Comparison of ENCODE assay signal across 23 cellular contexts in the genomic region with DNA sequence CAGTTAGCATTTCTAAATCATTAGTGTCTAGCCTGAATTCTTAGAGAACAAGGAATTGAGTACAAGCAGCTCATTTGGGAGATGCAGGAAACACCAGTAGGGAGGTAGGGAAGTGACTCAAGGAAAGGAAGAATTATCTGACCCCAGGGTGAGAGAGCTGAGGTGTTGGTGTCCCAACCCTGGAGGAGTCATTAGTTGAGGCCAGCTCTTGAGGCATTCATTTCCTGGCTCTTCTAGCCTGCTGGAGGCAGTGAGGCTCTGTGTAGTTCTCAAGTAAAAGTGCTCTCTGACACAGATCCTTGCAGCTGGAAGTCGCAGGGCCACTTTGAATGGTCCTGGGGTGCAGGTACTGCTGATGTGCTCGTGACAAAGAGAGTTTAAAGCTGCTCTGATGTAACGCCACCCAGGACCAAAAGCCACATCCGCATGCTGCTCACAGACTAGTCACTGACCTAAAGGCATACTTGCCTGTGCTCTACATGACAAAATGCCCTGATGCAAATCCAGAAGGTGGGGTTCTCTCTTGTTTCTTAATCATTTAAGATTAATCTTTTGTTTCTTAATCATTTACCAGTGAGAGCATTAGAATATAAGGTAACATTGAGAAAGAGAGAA.
DNase-seq lines count a peak whose midpoint lies in the region; ATAC-seq, FAIRE-seq and TF ChIP-seq lines count a peak whose summit lies in the region.
"Had no signal": no experiment of that assay in that cellular context is flagged by ENCODE, and none has a peak within 500 bp of the region (broad histone marks: within the 10 kb centered on the region; RNA-seq: fewer than 3 reads in every experiment).

No MANE protein-coding gene starts in this region.

- H3K36me3 Mint-ChIP-seq in HFFc6 (ENCODE audit: low read depth), result no peaks in the 10 kb centered on the region
- H3K36me3 Mint-ChIP-seq in type B pancreatic cell, result no peaks in the 10 kb centered on the region
- H3K36me3 Mint-ChIP-seq: T-cell had no signal

- BruUV-seq in GM12878 (replicated peaks; lab: Mats Ljungman, UMichigan), result no TSS peak

- H2AFZ ChIP-seq in GM12878 (ENCODE audit: control insufficient read depth, low read depth, low read length), result no peak overlapping the region

- SMC1A ChIA-PET in GM12878 (lab: Charles Lee; ENCODE audit: uncharacterized antibody, unreplicated experiment), result interaction anchor here (1.3 to 17.3 kb wide), 7 partner anchors 9 to 172 kb away, joined by 3 to 211 read pairs (median 4); no protein-coding TSS in a partner anchor

- no peak overlapping the region for H3K4me3 ChIP-seq in GM12878
- H3K4me3 ChIP-seq: K562 had no signal

- H3K4me1 ChIP-seq in GM12878 (ENCODE audit: control insufficient read depth, insufficient read depth, low read length), result no peaks in the 10 kb centered on the region

- no peaks in the 10 kb centered on the region for H3K9me3 ChIP-seq in GM12878 (replicated peaks; ENCODE audit: control insufficient read depth, insufficient read depth, low read length)

- H3K27ac ChIP-seq in GM12878 (ENCODE audit: control insufficient read depth, insufficient read depth), result no peak overlapping the region

- TF ChIP-seq RAD21 in GM12878 (IDR thresholded peaks at IDR 0.05; ENCODE audit: insufficient read depth, low read depth, low read length), result no peak

- H3K27me3 Mint-ChIP-seq in HFFc6 (ENCODE audit: insufficient read depth) (peaks cover 2% of the 10 kb centered on the region), type B pancreatic cell (peaks cover 4% of the 10 kb centered on the region)
- H3K27me3 Mint-ChIP-seq: CD4-positive, alpha-beta T cell; T-cell had no signal

- peak; percentile 87 for ATAC-seq in GM12878
- no peak for ATAC-seq in HG03442 (IDR thresholded peaks at IDR 0.05; ENCODE audit: unreplicated experiment)
- ATAC-seq: K562, T-cell had no signal

- RAD21 ChIA-PET in GM12878 (lab: Charles Lee; ENCODE audit: unreplicated experiment), result interaction anchor here (0.8 to 2.8 kb wide), 3 partner anchors 9 to 33 kb away, joined by 4 to 12 read pairs (median 4); no protein-coding TSS in a partner anchor

- no peak for TF ChIP-seq CTCF in HFFc6 (IDR thresholded peaks at IDR 0.05)
- TF ChIP-seq CTCF in GM12878 (IDR thresholded peaks at IDR 0.05 in 2 of 3, conservative IDR thresholded peaks at IDR 0.05 in 1 of 3; ENCODE audit: control insufficient read depth in 2 of 3, extremely low read depth in 1 of 3, insufficient read depth in 1 of 3, low read depth in 3 of 3, low read length in 3 of 3), result no peak
- no peak for TF ChIP-seq CTCF in type B pancreatic cell (conservative IDR thresholded peaks at IDR 0.05)

- no peak overlapping the region for H3K4me2 ChIP-seq in GM12878 (ENCODE audit: control insufficient read depth, insufficient read depth)

- peak overlapping the region; percentile 29; the same call in 1 of the 2 replicates for H3K27ac Mint-ChIP-seq in HFFc6
- H3K27ac Mint-ChIP-seq in type B pancreatic cell, result no peak overlapping the region
- H3K27ac Mint-ChIP-seq: B cell; CD4-positive, alpha-beta T cell; T-cell had no signal

- H3K27me3 ChIP-seq in GM12878 (replicated peaks in 1 of 2; ENCODE audit: control insufficient read depth in 2 of 2, insufficient read depth in 2 of 2, low read length in 1 of 2), result no peaks in the 10 kb centered on the region

- no peak overlapping the region for H3K9ac ChIP-seq in GM12878 (ENCODE audit: control insufficient read depth, insufficient read depth, low read length)

- CTCF ChIA-PET in GM12878 (lab: Yijun Ruan, JAX), result interaction anchor here (2.7 kb wide), 1 partner anchor 9 kb away, joined by 9 read pairs; no protein-coding TSS in a partner anchor

- peak; percentile 88 for DNase-seq in ELR (ENCODE audit: low read depth)
- DNase-seq in HFFc6, result no peak
- DNase-seq in GM12878 (ENCODE audit: low read depth, low spot score), result no peak
- DNase-seq in kidney tubule cell (ENCODE audit: low spot score), result peak; percentile 51
- no peak for DNase-seq in type B pancreatic cell (ENCODE audit: extremely low spot score, unreplicated experiment)
- DNase-seq in NCI-H748 treated with DMSO at 0.1 percent for 48 hours (lab: John Stamatoyannopoulos, UW), result no peak
- DNase-seq: ACHN; CD4-positive, alpha-beta T cell; DND-41; H7; NCI-H146; NCI-H2081 treated with DMSO at 0.1 percent for 48 hours; NCI-H2227 treated with DMSO at 0.1 percent for 48 hours; NCI-H524 treated with DMSO at 0.1 percent for 48 hours; NK-92 treated with Interleukin-12 subunit alpha and Interleukin-12 subunit beta, amount 100 ng/mL, for 24 hours; OCI-M1; T-cell had no signal

- WGBS in GM12878 (ENCODE audit: insufficient coverage, insufficient replicate concordance, low lambda C conversion rate, missing lambda C conversion rate), result 24% methylated on average over 4 of the region's 4 CpGs

- intact Hi-C loops in GM12878 (cut with micrococcal nuclease; ENCODE audit: unreplicated experiment), result no loop called here

- in situ Hi-C loops in GM12878 (cut with MboI), result no loop called here

- TF ChIP-seq POLR2A in GM12878 (IDR thresholded peaks at IDR 0.05; ENCODE audit: low read depth, low read length), result no peak

- POLR2A ChIA-PET in GM12878 (lab: Charles Lee), result interaction anchor here (1.2 kb wide), 1 partner anchor 17 kb away, joined by 3 read pairs; no protein-coding TSS in a partner anchor

- H3K4me1 Mint-ChIP-seq in HFFc6 (ENCODE audit: low read depth) (peaks cover 46% of the 10 kb centered on the region; the same call in 1 of the 2 replicates), type B pancreatic cell (ENCODE audit: unreplicated experiment) (peaks cover 6% of the 10 kb centered on the region)
- H3K4me1 Mint-ChIP-seq: B cell, T-cell had no signal

- H3K4me3 Mint-ChIP-seq in HFFc6 (peak overlapping the region; percentile 1; the same call in 1 of the 2 replicates), type B pancreatic cell (no peak overlapping the region)
- H3K4me3 Mint-ChIP-seq: B cell; CD4-positive, alpha-beta T cell; T-cell had no signal

- FAIRE-seq in GM12878 (lab: Jason Lieb, UNC), result no peak
- FAIRE-seq: D721Med, GM18507, HTR-8/SVneo, K562 had no signal

- H3K79me2 ChIP-seq in GM12878 (ENCODE audit: control insufficient read depth, insufficient read depth, low read length), result no peaks in the 10 kb centered on the region

- peaks cover 4% of the 10 kb centered on the region; the same call in 1 of the 2 replicates for H3K9me3 Mint-ChIP-seq in HFFc6
- no peaks in the 10 kb centered on the region for H3K9me3 Mint-ChIP-seq in type B pancreatic cell

- H3K36me3 ChIP-seq in GM12878 (ENCODE audit: control insufficient read depth in 2 of 2, insufficient read depth in 2 of 2, low read length in 1 of 2), result no peaks in the 10 kb centered on the region

- no peaks in the 10 kb centered on the region for H4K20me1 ChIP-seq in GM12878 (ENCODE audit: control insufficient read depth, insufficient read depth)

- no peak for TF ChIP-seq EP300 in GM12878 (IDR thresholded peaks at IDR 0.05; ENCODE audit: borderline replicate concordance in 1 of 2, control insufficient read depth in 1 of 2, low read depth in 2 of 2, low read length in 2 of 2)

TF ChIP-seq in GM12878, 131 proteins besides CTCF, POLR2A, EP300 and RAD21 (continues in another document):
- TF ChIP-seq HDAC2 (IDR thresholded peaks at IDR 0.05), result no peak
- no peak for TF ChIP-seq EGR1 (IDR thresholded peaks at IDR 0.05; ENCODE audit: borderline replicate concordance in 1 of 2, low read depth in 2 of 2, low read length in 2 of 2)
- TF ChIP-seq ZNF274 (IDR thresholded peaks at IDR 0.05; ENCODE audit: insufficient read depth, insufficient read length), result no peak
- TF ChIP-seq MXI1 (IDR thresholded peaks at IDR 0.05; ENCODE audit: low read depth, low read length), result no peak
- peak in 1 of 2 experiments; percentile 60; a peak in 1 of 4 replicates for TF ChIP-seq BHLHE40 (IDR thresholded peaks at IDR 0.05; ENCODE audit: borderline replicate concordance in 1 of 2, low read depth in 2 of 2, low read length in 1 of 2)
- no peak for TF ChIP-seq RAD51 (IDR thresholded peaks at IDR 0.05)
- no peak for TF ChIP-seq ZSCAN29 (IDR thresholded peaks at IDR 0.05)
- TF ChIP-seq, protein P1, sequence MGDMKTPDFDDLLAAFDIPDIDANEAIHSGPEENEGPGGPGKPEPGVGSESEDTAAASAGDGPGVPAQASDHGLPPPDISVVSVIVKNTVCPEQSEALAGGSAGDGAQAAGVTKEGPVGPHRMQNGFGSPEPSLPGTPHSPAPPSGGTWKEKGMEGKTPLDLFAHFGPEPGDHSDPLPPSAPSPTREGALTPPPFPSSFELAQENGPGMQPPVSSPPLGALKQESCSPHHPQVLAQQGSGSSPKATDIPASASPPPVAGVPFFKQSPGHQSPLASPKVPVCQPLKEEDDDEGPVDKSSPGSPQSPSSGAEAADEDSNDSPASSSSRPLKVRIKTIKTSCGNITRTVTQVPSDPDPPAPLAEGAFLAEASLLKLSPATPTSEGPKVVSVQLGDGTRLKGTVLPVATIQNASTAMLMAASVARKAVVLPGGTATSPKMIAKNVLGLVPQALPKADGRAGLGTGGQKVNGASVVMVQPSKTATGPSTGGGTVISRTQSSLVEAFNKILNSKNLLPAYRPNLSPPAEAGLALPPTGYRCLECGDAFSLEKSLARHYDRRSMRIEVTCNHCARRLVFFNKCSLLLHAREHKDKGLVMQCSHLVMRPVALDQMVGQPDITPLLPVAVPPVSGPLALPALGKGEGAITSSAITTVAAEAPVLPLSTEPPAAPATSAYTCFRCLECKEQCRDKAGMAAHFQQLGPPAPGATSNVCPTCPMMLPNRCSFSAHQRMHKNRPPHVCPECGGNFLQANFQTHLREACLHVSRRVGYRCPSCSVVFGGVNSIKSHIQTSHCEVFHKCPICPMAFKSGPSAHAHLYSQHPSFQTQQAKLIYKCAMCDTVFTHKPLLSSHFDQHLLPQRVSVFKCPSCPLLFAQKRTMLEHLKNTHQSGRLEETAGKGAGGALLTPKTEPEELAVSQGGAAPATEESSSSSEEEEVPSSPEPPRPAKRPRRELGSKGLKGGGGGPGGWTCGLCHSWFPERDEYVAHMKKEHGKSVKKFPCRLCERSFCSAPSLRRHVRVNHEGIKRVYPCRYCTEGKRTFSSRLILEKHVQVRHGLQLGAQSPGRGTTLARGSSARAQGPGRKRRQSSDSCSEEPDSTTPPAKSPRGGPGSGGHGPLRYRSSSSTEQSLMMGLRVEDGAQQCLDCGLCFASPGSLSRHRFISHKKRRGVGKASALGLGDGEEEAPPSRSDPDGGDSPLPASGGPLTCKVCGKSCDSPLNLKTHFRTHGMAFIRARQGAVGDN (IDR thresholded peaks at IDR 0.05), result 0 out of 2 replicates have a peak, but pooled peaks have one; percentile 32

Comparison
In these comparisons a context has a peak if more than half of its experiments do, and no peak if none do; other contexts are left out.
1. DNase-seq: peak in ELR (single experiment) and kidney tubule cell (single experiment); none in HFFc6 (single experiment), GM12878 (single experiment), type B pancreatic cell (single experiment) and NCI-H748 treated with DMSO at 0.1 percent for 48 hours (single experiment).